In the genomic region with DNA sequence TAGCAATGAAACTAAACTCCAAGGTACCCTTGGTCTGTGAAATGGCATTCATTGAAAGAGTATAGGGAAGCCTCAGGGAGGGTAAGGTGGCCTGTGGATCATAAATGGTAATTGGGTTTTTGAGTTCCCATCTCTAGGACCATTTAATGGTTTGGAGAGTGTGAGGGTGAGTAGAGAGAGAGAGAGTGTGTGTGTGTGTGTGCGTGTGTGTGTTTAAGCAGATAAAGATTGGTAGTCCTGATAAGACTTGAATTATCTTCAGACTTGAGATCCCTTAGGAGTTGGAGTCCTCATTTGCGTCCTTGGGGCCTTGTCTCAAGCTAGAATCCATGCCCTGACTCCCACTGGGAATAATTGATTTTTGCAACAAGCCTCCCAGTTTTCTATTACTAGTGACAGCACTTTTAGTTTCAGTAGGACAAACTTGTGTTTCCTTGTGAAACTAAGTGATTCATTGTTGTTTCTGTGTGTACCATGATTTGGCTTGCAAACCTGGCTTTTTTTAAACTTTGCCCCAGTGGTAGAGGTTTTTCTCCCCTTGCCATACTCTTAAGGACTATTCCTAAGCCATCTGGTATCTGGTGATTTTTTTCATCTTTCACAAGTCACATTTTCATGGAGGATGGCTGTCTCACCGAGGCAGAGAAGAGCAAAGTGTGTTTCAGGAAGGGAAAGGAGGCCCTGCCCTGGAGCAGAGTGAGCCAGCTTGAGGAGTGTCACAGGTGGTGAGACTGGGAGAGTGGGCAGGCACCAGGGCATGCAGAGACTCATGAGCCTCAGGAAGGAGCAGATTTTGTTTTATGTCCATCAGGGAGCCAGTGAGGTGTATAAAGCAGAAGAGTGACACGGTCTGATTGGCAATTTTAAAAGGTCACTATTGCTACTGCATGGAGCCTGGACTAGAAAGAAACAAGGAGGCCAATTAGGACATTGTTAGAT, we compare ENCODE assay signal across 16 cellular contexts. TPM values are rescaled to one million over a fixed set of nuclear protein-coding genes. Genes with fewer than 3 reads are reported as not detected.
DNase-seq lines count a peak whose midpoint lies in the region; ATAC-seq, FAIRE-seq and TF ChIP-seq lines count a peak whose summit lies in the region.
"Had no signal": no experiment of that assay in that cellular context is flagged by ENCODE, and none has a peak within 500 bp of the region (broad histone marks: within the 10 kb centered on the region; RNA-seq: fewer than 3 reads in every experiment).

No MANE protein-coding gene starts in this region.

- peaks cover 39% of the 10 kb centered on the region for H3K36me3 Mint-ChIP-seq in activated CD4-positive, alpha-beta T cell treated with anti-CD3 and anti-CD28 coated beads, Interleukin-2, amount 10 ng/mL, durations not matched to agents 24 days and 14 days (ENCODE audit: low read depth)

- no peaks in the 10 kb centered on the region for H3K9me3 Mint-ChIP-seq in activated CD4-positive, alpha-beta T cell treated with anti-CD3 and anti-CD28 coated beads, Interleukin-2, amount 10 ng/mL, durations not matched to agents 24 days and 14 days
- H3K9me3 Mint-ChIP-seq: activated T-helper 1 cell treated with anti-CD3 and anti-CD28 coated beads, Interleukin-12 subunit alpha, Interleukin-12 subunit beta, Interleukin-2, Interleukin-4 antibody, amounts not matched to agents 30 ng/mL and 10 ng/mL and 1 ng/mL, durations not matched to agents 14 hours and 24 hours and 36 hours had no signal

- in situ Hi-C loops in K562 (cut with MboI): no loop called here

- no peak for DNase-seq in activated CD4-positive, alpha-beta T cell treated with anti-CD3 and anti-CD28 coated beads, Interleukin-2, amount 10 ng/mL, durations not matched to agents 24 days and 14 days
- DNase-seq in activated CD4-positive, alpha-beta T cell treated with anti-CD3 and anti-CD28 coated beads, Interleukin-2, amount 50 U/mL, for 48 hours: no peak
- DNase-seq in K562 (ENCODE audit: extremely low read depth in 1 of 4, low spot score in 3 of 4): no peak
- DNase-seq in renal cortical epithelial cell (ENCODE audit: low read depth): peak; percentile 35
- no peak for DNase-seq in RPMI8226
- DNase-seq in HuH-7.5 (ENCODE audit: low spot score): no peak
- DNase-seq in NCI-H1436 treated with DMSO at 0.1 percent for 48 hours (lab: John Stamatoyannopoulos, UW): no peak
- DNase-seq: GDM1, NCI-H1436, NCI-H69, nucleus accumbens, small intestine had no signal

- H3K36me3 ChIP-seq in K562 (ENCODE audit: control insufficient read depth, insufficient read depth, low read length): peaks cover 13% of the 10 kb centered on the region; the same call in 2 of the 3 replicates

- H3K79me2 ChIP-seq in K562 (ENCODE audit: control insufficient read depth, insufficient read depth, low read length): no peaks in the 10 kb centered on the region

- H3K27me3 Mint-ChIP-seq in activated CD4-positive, alpha-beta T cell treated with anti-CD3 and anti-CD28 coated beads, Interleukin-2, amount 10 ng/mL, durations not matched to agents 24 days and 14 days: no peaks in the 10 kb centered on the region

- H3K9me1 ChIP-seq in K562 (ENCODE audit: control insufficient read depth, insufficient read depth, low read length): no peaks in the 10 kb centered on the region

- intact Hi-C loops in activated CD4-positive, alpha-beta T cell treated with anti-CD3 and anti-CD28 coated beads, Interleukin-2, amount 10 ng/mL, durations not matched to agents 24 days and 14 days (cut with micrococcal nuclease): no loop called here
- intact Hi-C loops in K562 (cut with micrococcal nuclease): no loop called here

- no peak overlapping the region for H2AFZ ChIP-seq in K562 (ENCODE audit: low read depth, low read length)

- no TSS peak for BruUV-seq in K562 (replicated peaks; lab: Mats Ljungman, UMichigan)

- peaks cover 9% of the 10 kb centered on the region for H3K4me1 Mint-ChIP-seq in activated CD4-positive, alpha-beta T cell treated with anti-CD3 and anti-CD28 coated beads, Interleukin-2, amount 10 ng/mL, durations not matched to agents 24 days and 14 days

- peak overlapping the region; percentile 36 for H3K27ac Mint-ChIP-seq in activated CD4-positive, alpha-beta T cell treated with anti-CD3 and anti-CD28 coated beads, Interleukin-2, amount 10 ng/mL, durations not matched to agents 24 days and 14 days
- H3K27ac Mint-ChIP-seq: activated T-helper 1 cell treated with anti-CD3 and anti-CD28 coated beads, Interleukin-12 subunit alpha, Interleukin-12 subunit beta, Interleukin-2, Interleukin-4 antibody, amounts not matched to agents 30 ng/mL and 10 ng/mL and 1 ng/mL, durations not matched to agents 14 hours and 24 hours and 36 hours had no signal

- no peaks in the 10 kb centered on the region for H3K4me1 ChIP-seq in K562 (replicated peaks in 1 of 2; ENCODE audit: control insufficient read depth in 2 of 2, insufficient read depth in 2 of 2, low read length in 2 of 2)

- H3K9ac ChIP-seq in K562 (ENCODE audit: insufficient read depth in 1 of 2, low read depth in 2 of 2, low read length in 2 of 2): no peak overlapping the region

- H3K4me3 ChIP-seq in K562: no peak overlapping the region
- H3K4me3 ChIP-seq: dorsolateral prefrontal cortex had no signal

- FAIRE-seq in K562 (lab: Jason Lieb, UNC): peak; percentile 6
- FAIRE-seq: A204.1, small intestine had no signal

- no peak for TF ChIP-seq POLR2A in K562 (conservative IDR thresholded peaks at IDR 0.05)

- TF ChIP-seq EP300 in K562 (IDR thresholded peaks at IDR 0.05; ENCODE audit: low read length): no peak

- CTCF ChIA-PET in K562 (lab: Yijun Ruan, JAX; ENCODE audit: low intra/inter-chr PET ratio): no interaction called here

- H3K4me2 ChIP-seq in K562 (ENCODE audit: insufficient read depth, low read length): no peak overlapping the region

- no peak for TF ChIP-seq CTCF in K562 (IDR thresholded peaks at IDR 0.05 in 2 of 3, conservative IDR thresholded peaks at IDR 0.05 in 1 of 3; ENCODE audit: insufficient read depth in 2 of 3, low read depth in 1 of 3, low read length in 3 of 3)

- H4K20me1 ChIP-seq in K562 (replicated peaks; ENCODE audit: control insufficient read depth, insufficient read depth, low read length): no peaks in the 10 kb centered on the region

- POLR2A ChIA-PET in K562 (lab: Yijun Ruan, JAX): no interaction called here

- H3K27me3 ChIP-seq in K562 (ENCODE audit: control insufficient read depth in 2 of 2, insufficient read depth in 2 of 2, low read length in 2 of 2): no peaks in the 10 kb centered on the region; a peak in 1 of 5 replicates
- H3K27me3 ChIP-seq: dorsolateral prefrontal cortex had no signal

- TF ChIP-seq RAD21 in K562 (CRISPR knock-in tag; conservative IDR thresholded peaks at IDR 0.05 in 1 of 2, IDR thresholded peaks at IDR 0.05 in 1 of 2): no peak

- H3K27ac ChIP-seq in K562 (ENCODE audit: extremely low read depth, low read depth, low read length): no peak overlapping the region

- 26% methylated on average over 3 of the region's 4 CpGs for WGBS in K562 (ENCODE audit: insufficient coverage, low coverage, missing lambda C conversion rate)

- H3K4me3 Mint-ChIP-seq in activated CD4-positive, alpha-beta T cell treated with anti-CD3 and anti-CD28 coated beads, Interleukin-2, amount 10 ng/mL, durations not matched to agents 24 days and 14 days: no peak overlapping the region
- H3K4me3 Mint-ChIP-seq: activated T-helper 1 cell treated with anti-CD3 and anti-CD28 coated beads, Interleukin-12 subunit alpha, Interleukin-12 subunit beta, Interleukin-2, Interleukin-4 antibody, amounts not matched to agents 30 ng/mL and 10 ng/mL and 1 ng/mL, durations not matched to agents 14 hours and 24 hours and 36 hours had no signal

- ATAC-seq in HG02623 (IDR thresholded peaks at IDR 0.05; ENCODE audit: unreplicated experiment) (peak; percentile 61), K562 (no peak)

- H3K9me3 ChIP-seq in K562 (replicated peaks; ENCODE audit: control insufficient read depth, insufficient read depth, low read depth, low read length): no peaks in the 10 kb centered on the region

RNA-seq across cellular contexts. Expression of a gene that starts 26.7 kb away (rescaled TPM):
- total RNA-seq in activated CD4-positive, alpha-beta T cell treated with anti-CD3 and anti-CD28 coated beads, Interleukin-2, amount 10 ng/mL, durations not matched to agents 24 days and 14 days: 38.3 and 41.4 TPM in 2 replicates
- total RNA-seq in K562 (2011; cell fraction: chromatin; rRNA removed; ENCODE audit: low replicate concordance): 12.6 and 15.8 TPM in 2 replicates
- 8.7 and 11.2 TPM in 2 replicates for total RNA-seq in K562 (2011; cell fraction: nucleolus; rRNA removed)
- total RNA-seq in K562 (2011; cell fraction: nucleoplasm; rRNA removed): 8.6 and 8.9 TPM in 2 replicates
- total RNA-seq in K562 (2014; rRNA removed): 37.6 and 38.6 TPM in 2 replicates
- total RNA-seq in K562 (2014; rRNA removed; fragmentation: Illumina TruSeq; extraction: Trizol): 42.5 TPM in 2 replicates
- total RNA-seq in K562 (2015; rRNA removed; fragmentation: Illumina TruSeq; extraction: Trizol): 42.2 and 42.9 TPM in 2 replicates
- total RNA-seq in K562 (2021): 33.1 and 37.9 TPM in 2 replicates
- polyA plus RNA-seq in K562 (2011; rRNA removed): 25.5 and 30.0 TPM in 2 replicates
- polyA plus RNA-seq in K562 (2011; cell fraction: cytosol; rRNA removed): 14.3 and 22.8 TPM in 2 replicates
- 11.1 and 16.7 TPM in 2 replicates for polyA plus RNA-seq in K562 (2011; cell fraction: nucleus; rRNA removed)
- polyA plus RNA-seq in K562 (2012): 25.6 and 42.0 TPM in 2 replicates
- polyA plus RNA-seq in K562 (2014; fragmentation: Illumina TruSeq; extraction: Trizol): 45.1 and 49.9 TPM in 2 replicates
- polyA plus RNA-seq in K562 (2014; fragmentation: Nextera tagmentation; extraction: Ambion mirVana): 10 to 100 TPM; 16.0 to 25.0 TPM
- polyA plus RNA-seq in K562 (2014; rRNA removed): 24.3 and 36.5 TPM in 2 replicates
- 33.5 and 52.5 TPM in 2 replicates for polyA minus RNA-seq in K562 (2011; rRNA and poly(A)+ RNA removed)
- 6.2 and 9.3 TPM in 2 replicates for polyA minus RNA-seq in K562 (2011; cell fraction: cytosol; rRNA and poly(A)+ RNA removed)
- polyA minus RNA-seq in K562 (2011; cell fraction: nucleus; rRNA and poly(A)+ RNA removed): 10.9 and 16.0 TPM in 2 replicates
- total RNA-seq in renal cortical epithelial cell: 22.7 and 46.4 TPM in 2 replicates

RNA-seq across cellular contexts. Expression of a gene that starts 35.1 kb away (rescaled TPM):
- 3.1 and 3.5 TPM in 2 replicates for total RNA-seq in activated CD4-positive, alpha-beta T cell treated with anti-CD3 and anti-CD28 coated beads, Interleukin-2, amount 10 ng/mL, durations not matched to agents 24 days and 14 days
- total RNA-seq in K562 (2011; cell fraction: chromatin; rRNA removed; ENCODE audit: low replicate concordance): 0.81 and 2.9 TPM in 2 replicates
- total RNA-seq in K562 (2011; cell fraction: nucleolus; rRNA removed): 3.4 and 4.8 TPM in 2 replicates
- total RNA-seq in K562 (2011; cell fraction: nucleoplasm; rRNA removed): 1.3 and 1.9 TPM in 2 replicates
- 6.8 and 9.6 TPM in 2 replicates for total RNA-seq in K562 (2014; rRNA removed)
- total RNA-seq in K562 (2014; rRNA removed; fragmentation: Illumina TruSeq; extraction: Trizol): 0.26 and 0.40 TPM in 2 replicates
- 0.83 and 0.90 TPM in 2 replicates for total RNA-seq in K562 (2015; rRNA removed; fragmentation: Illumina TruSeq; extraction: Trizol)
- 7.7 and 8.5 TPM in 2 replicates for total RNA-seq in K562 (2021)
- 1.2 and 2.0 TPM in 2 replicates for polyA plus RNA-seq in K562 (2011; rRNA removed)
- 1.9 and 9.3 TPM in 2 replicates for polyA plus RNA-seq in K562 (2011; cell fraction: cytosol; rRNA removed)
- polyA plus RNA-seq in K562 (2011; cell fraction: nucleus; rRNA removed): 2.0 and 4.6 TPM in 2 replicates
- 5.5 and 6.8 TPM in 2 replicates for polyA plus RNA-seq in K562 (2012)
- polyA plus RNA-seq in K562 (2014; fragmentation: Illumina TruSeq; extraction: Trizol): 0.16 and 0.73 TPM in 2 replicates
- under 1 TPM; 0.08 to 0.14 TPM for polyA plus RNA-seq in K562 (2014; fragmentation: Nextera tagmentation; extraction: Ambion mirVana)
- polyA plus RNA-seq in K562 (2014; rRNA removed): 6.6 and 10.8 TPM in 2 replicates
- polyA minus RNA-seq in K562 (2011; rRNA and poly(A)+ RNA removed): 0.18 and 0.25 TPM in 2 replicates
- 2.0 and 2.1 TPM in 2 replicates for polyA minus RNA-seq in K562 (2011; cell fraction: cytosol; rRNA and poly(A)+ RNA removed)
- 1.3 and 1.6 TPM in 2 replicates for polyA minus RNA-seq in K562 (2011; cell fraction: nucleus; rRNA and poly(A)+ RNA removed)
- 0.85 and 0.87 TPM in 2 replicates for total RNA-seq in renal cortical epithelial cell
